ENCODE assay signal across 1 cellular context in genomic region chr3:51982352-51982837, GRCh38.
TF ChIP-seq lines count a peak whose summit lies in the region.

No MANE protein-coding gene starts in this region.

TF ChIP-seq in HepG2, 621 proteins besides CTCF, POLR2A, EP300 and RAD21 (continued from another document and continues in another):
- TF ChIP-seq, protein P1, sequence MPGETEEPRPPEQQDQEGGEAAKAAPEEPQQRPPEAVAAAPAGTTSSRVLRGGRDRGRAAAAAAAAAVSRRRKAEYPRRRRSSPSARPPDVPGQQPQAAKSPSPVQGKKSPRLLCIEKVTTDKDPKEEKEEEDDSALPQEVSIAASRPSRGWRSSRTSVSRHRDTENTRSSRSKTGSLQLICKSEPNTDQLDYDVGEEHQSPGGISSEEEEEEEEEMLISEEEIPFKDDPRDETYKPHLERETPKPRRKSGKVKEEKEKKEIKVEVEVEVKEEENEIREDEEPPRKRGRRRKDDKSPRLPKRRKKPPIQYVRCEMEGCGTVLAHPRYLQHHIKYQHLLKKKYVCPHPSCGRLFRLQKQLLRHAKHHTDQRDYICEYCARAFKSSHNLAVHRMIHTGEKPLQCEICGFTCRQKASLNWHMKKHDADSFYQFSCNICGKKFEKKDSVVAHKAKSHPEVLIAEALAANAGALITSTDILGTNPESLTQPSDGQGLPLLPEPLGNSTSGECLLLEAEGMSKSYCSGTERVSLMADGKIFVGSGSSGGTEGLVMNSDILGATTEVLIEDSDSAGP (CRISPR knock-in tag; IDR thresholded peaks at IDR 0.05; ENCODE audit: borderline replicate concordance), result no peak; the same call in 1 of the 2 replicates
- TF ChIP-seq CEBPG (CRISPR knock-in tag; IDR thresholded peaks at IDR 0.05), result peak; percentile 16; the same call in 1 of the 2 replicates
- TF ChIP-seq HOXA9 (CRISPR knock-in tag; IDR thresholded peaks at IDR 0.05; ENCODE audit: borderline replicate concordance), result no peak
- TF ChIP-seq ZNF629 (CRISPR knock-in tag; conservative IDR thresholded peaks at IDR 0.05), result peak; percentile 53; the same call in 1 of the 2 replicates
- TF ChIP-seq, protein P2, sequence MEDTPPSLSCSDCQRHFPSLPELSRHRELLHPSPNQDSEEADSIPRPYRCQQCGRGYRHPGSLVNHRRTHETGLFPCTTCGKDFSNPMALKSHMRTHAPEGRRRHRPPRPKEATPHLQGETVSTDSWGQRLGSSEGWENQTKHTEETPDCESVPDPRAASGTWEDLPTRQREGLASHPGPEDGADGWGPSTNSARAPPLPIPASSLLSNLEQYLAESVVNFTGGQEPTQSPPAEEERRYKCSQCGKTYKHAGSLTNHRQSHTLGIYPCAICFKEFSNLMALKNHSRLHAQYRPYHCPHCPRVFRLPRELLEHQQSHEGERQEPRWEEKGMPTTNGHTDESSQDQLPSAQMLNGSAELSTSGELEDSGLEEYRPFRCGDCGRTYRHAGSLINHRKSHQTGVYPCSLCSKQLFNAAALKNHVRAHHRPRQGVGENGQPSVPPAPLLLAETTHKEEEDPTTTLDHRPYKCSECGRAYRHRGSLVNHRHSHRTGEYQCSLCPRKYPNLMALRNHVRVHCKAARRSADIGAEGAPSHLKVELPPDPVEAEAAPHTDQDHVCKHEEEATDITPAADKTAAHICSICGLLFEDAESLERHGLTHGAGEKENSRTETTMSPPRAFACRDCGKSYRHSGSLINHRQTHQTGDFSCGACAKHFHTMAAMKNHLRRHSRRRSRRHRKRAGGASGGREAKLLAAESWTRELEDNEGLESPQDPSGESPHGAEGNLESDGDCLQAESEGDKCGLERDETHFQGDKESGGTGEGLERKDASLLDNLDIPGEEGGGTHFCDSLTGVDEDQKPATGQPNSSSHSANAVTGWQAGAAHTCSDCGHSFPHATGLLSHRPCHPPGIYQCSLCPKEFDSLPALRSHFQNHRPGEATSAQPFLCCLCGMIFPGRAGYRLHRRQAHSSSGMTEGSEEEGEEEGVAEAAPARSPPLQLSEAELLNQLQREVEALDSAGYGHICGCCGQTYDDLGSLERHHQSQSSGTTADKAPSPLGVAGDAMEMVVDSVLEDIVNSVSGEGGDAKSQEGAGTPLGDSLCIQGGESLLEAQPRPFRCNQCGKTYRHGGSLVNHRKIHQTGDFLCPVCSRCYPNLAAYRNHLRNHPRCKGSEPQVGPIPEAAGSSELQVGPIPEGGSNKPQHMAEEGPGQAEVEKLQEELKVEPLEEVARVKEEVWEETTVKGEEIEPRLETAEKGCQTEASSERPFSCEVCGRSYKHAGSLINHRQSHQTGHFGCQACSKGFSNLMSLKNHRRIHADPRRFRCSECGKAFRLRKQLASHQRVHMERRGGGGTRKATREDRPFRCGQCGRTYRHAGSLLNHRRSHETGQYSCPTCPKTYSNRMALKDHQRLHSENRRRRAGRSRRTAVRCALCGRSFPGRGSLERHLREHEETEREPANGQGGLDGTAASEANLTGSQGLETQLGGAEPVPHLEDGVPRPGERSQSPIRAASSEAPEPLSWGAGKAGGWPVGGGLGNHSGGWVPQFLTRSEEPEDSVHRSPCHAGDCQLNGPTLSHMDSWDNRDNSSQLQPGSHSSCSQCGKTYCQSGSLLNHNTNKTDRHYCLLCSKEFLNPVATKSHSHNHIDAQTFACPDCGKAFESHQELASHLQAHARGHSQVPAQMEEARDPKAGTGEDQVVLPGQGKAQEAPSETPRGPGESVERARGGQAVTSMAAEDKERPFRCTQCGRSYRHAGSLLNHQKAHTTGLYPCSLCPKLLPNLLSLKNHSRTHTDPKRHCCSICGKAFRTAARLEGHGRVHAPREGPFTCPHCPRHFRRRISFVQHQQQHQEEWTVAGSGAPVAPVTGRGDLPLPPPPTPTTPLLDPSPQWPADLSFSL (CRISPR knock-in tag; IDR thresholded peaks at IDR 0.05), result 0 out of 2 replicates have a peak, but pooled peaks have one; percentile 27
- TF ChIP-seq SMARCE1 (IDR thresholded peaks at IDR 0.05; ENCODE audit: borderline replicate concordance), result no peak
- peak; percentile 84 for TF ChIP-seq MED1 (CRISPR knock-in tag; IDR thresholded peaks at IDR 0.05)
- TF ChIP-seq ZNF775 (CRISPR knock-in tag; IDR thresholded peaks at IDR 0.05; ENCODE audit: borderline replicate concordance), result no peak
- no peak for TF ChIP-seq PHB2 (IDR thresholded peaks at IDR 0.05; ENCODE audit: partially characterized antibody)
- TF ChIP-seq, protein P3, sequence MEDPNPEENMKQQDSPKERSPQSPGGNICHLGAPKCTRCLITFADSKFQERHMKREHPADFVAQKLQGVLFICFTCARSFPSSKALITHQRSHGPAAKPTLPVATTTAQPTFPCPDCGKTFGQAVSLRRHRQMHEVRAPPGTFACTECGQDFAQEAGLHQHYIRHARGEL (CRISPR knock-in tag; IDR thresholded peaks at IDR 0.05), result no peak
- no peak for TF ChIP-seq DNMT1 (CRISPR knock-in tag; IDR thresholded peaks at IDR 0.05)
- TF ChIP-seq IKZF4 (CRISPR knock-in tag; IDR thresholded peaks at IDR 0.05; ENCODE audit: borderline replicate concordance, low read depth, not compliant biosample characterization), result no peak
- TF ChIP-seq GMEB1 (CRISPR knock-in tag; IDR thresholded peaks at IDR 0.05; ENCODE audit: borderline replicate concordance), result no peak
- TF ChIP-seq KIAA2018 (CRISPR knock-in tag; IDR thresholded peaks at IDR 0.05; ENCODE audit: borderline replicate concordance), result no peak
- TF ChIP-seq ZFP41 (CRISPR knock-in tag; IDR thresholded peaks at IDR 0.05; ENCODE audit: borderline replicate concordance), result no peak; the same call in 1 of the 2 replicates
- TF ChIP-seq STAG1 (CRISPR knock-in tag; IDR thresholded peaks at IDR 0.05), result peak; percentile 57
- TF ChIP-seq, protein P4, sequence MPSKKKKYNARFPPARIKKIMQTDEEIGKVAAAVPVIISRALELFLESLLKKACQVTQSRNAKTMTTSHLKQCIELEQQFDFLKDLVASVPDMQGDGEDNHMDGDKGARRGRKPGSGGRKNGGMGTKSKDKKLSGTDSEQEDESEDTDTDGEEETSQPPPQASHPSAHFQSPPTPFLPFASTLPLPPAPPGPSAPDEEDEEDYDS (CRISPR knock-in tag; IDR thresholded peaks at IDR 0.05), result peak; percentile 56; the same call in 1 of the 2 replicates
- TF ChIP-seq ZBTB20 (CRISPR knock-in tag; IDR thresholded peaks at IDR 0.05; ENCODE audit: borderline replicate concordance, low read depth), result no peak
- TF ChIP-seq KDM4B (CRISPR knock-in tag; IDR thresholded peaks at IDR 0.05), result peak; percentile 68; the same call in 1 of the 2 replicates
- peak; percentile 47 for TF ChIP-seq PITX1 (CRISPR knock-in tag; IDR thresholded peaks at IDR 0.05)
- no peak; the same call in 1 of the 2 replicates for TF ChIP-seq SAFB2 (CRISPR knock-in tag; IDR thresholded peaks at IDR 0.05; ENCODE audit: borderline replicate concordance, low read depth)
- TF ChIP-seq MZF1 (CRISPR knock-in tag; IDR thresholded peaks at IDR 0.05; ENCODE audit: borderline replicate concordance), result no peak
- no peak; the same call in 1 of the 2 replicates for TF ChIP-seq ZNF225 (CRISPR knock-in tag; IDR thresholded peaks at IDR 0.05)
- peak; percentile 21; the same call in 1 of the 2 replicates for TF ChIP-seq ZBTB38 (CRISPR knock-in tag; IDR thresholded peaks at IDR 0.05)
- peak; percentile 35; the same call in 1 of the 2 replicates for TF ChIP-seq PRDM10 (CRISPR knock-in tag; IDR thresholded peaks at IDR 0.05; ENCODE audit: low read depth)
- TF ChIP-seq ZBTB43 (CRISPR knock-in tag; conservative IDR thresholded peaks at IDR 0.05), result peak; percentile 70; the same call in 1 of the 2 replicates
- no peak for TF ChIP-seq ISL2 (CRISPR knock-in tag; IDR thresholded peaks at IDR 0.05)
